ENCODE assay signal across 6 cellular contexts in genomic region chr19:1019980-1020867, GRCh38. TPM values are rescaled to one million over a fixed set of nuclear protein-coding genes. Genes with fewer than 3 reads are reported as not detected.
DNase-seq lines count a peak whose midpoint lies in the region; TF ChIP-seq lines count a peak whose summit lies in the region.

No MANE protein-coding gene starts in this region.

- peak overlapping the region; percentile 85 to 92 (median 89) for H3K4me3 Mint-ChIP-seq in CD4-positive, alpha-beta memory T cell

- H4K20me1 ChIP-seq in hepatocyte (ENCODE audit: insufficient read depth, poor library complexity, severe bottlenecking): peaks cover 53% of the 10 kb centered on the region

- WGBS in hepatocyte (ENCODE audit: low lambda C conversion rate, missing lambda C conversion rate): 6% methylated on average over 34 of the region's 60 CpGs
- 2% methylated on average over 60 of the region's 60 CpGs for WGBS in urinary bladder

- peaks cover 59% of the 10 kb centered on the region for H3K4me1 ChIP-seq in CD4-positive, alpha-beta memory T cell (ENCODE audit: insufficient read depth, low read length)
- H3K4me1 ChIP-seq in hepatocyte (ENCODE audit: insufficient read depth) (peaks cover 43% of the 10 kb centered on the region), urinary bladder (ENCODE audit: insufficient read depth) (peaks cover 9% of the 10 kb centered on the region)

- H3K27me3 ChIP-seq in CD4-positive, alpha-beta memory T cell (ENCODE audit: insufficient read depth, low read length): no peaks in the 10 kb centered on the region
- H3K27me3 ChIP-seq in hepatocyte: no peaks in the 10 kb centered on the region

- no peaks in the 10 kb centered on the region for H3K36me3 ChIP-seq in CD4-positive, alpha-beta memory T cell (ENCODE audit: insufficient read depth, low read length)
- H3K36me3 ChIP-seq in hepatocyte (replicated peaks; ENCODE audit: insufficient read depth, low read depth): no peaks in the 10 kb centered on the region
- no peaks in the 10 kb centered on the region for H3K36me3 ChIP-seq in urinary bladder (ENCODE audit: insufficient read depth)

- peaks cover 60% of the 10 kb centered on the region for H3K79me2 ChIP-seq in hepatocyte

- H3K27ac Mint-ChIP-seq in CD4-positive, alpha-beta memory T cell: peak overlapping the region; percentile 89 to 100 (median 93)

- H3K27me3 Mint-ChIP-seq in CD4-positive, alpha-beta memory T cell: peaks cover 0 to 6% of the 10 kb centered on the region in 2 donors

- H3K9me3 ChIP-seq in CD4-positive, alpha-beta memory T cell (ENCODE audit: control insufficient read depth in 1 of 2, low read length in 2 of 2): no peaks in the 10 kb centered on the region
- no peaks in the 10 kb centered on the region for H3K9me3 ChIP-seq in hepatocyte (ENCODE audit: low read depth)

- intact Hi-C loops in CD4-positive, alpha-beta memory T cell (cut with micrococcal nuclease): loop anchor here (2.0 kb wide), 3 partner anchors 19 to 57 kb away; partner anchors contain the start of genes ARHGAP45 and GRIN3B

- TF ChIP-seq CTCF in hepatocyte (IDR thresholded peaks at IDR 0.05; ENCODE audit: poor library complexity): no peak

- peaks cover 19 to 61% (median 41%) of the 10 kb centered on the region in 4 donors for H3K4me1 Mint-ChIP-seq in CD4-positive, alpha-beta memory T cell

- peaks cover 0 to 9% (median 0%) of the 10 kb centered on the region in 8 donors for H3K9me3 Mint-ChIP-seq in CD4-positive, alpha-beta memory T cell

- peak overlapping the region; percentile 66 to 69 for H3K4me3 ChIP-seq in CD4-positive, alpha-beta memory T cell (ENCODE audit: low read length in 2 of 2)
- peak overlapping the region; percentile 29 for H3K4me3 ChIP-seq in hepatocyte
- peak overlapping the region; percentile 87 for H3K4me3 ChIP-seq in urinary bladder (ENCODE audit: low read depth, low read length)

- H2AFZ ChIP-seq in hepatocyte: no peak overlapping the region

- peak in 3 of 5 donors; percentile 18 to 66 (median 44) for DNase-seq in CD4-positive, alpha-beta memory T cell
- DNase-seq in T follicular helper cell (ENCODE audit: low read depth) (peak; percentile 38), hepatocyte (ENCODE audit: low spot score) (no peak), OCI-M1 (lab: John Stamatoyannopoulos, UW) (no peak), NCI-H1417 (lab: John Stamatoyannopoulos, UW) (no peak)

- POLR2A ChIA-PET in CD4-positive, alpha-beta memory T cell (lab: Charles Lee; ENCODE audit: partially characterized antibody): interaction anchor here (0.5 to 21.2 kb wide), 16 partner anchors 10 to 410 kb away, joined by 3 to 1029 read pairs (median 4); partner anchors contain the start of genes ABCA7, ARHGAP45, CIRBP and CNN2

- peak overlapping the region; percentile 99 for H3K4me2 ChIP-seq in hepatocyte

- H3K27ac ChIP-seq in CD4-positive, alpha-beta memory T cell (ENCODE audit: low read depth, low read length): peak overlapping the region; percentile 95
- H3K27ac ChIP-seq in hepatocyte: peak overlapping the region; percentile 42
- H3K27ac ChIP-seq in urinary bladder (ENCODE audit: low read depth): peak overlapping the region; percentile 81

- CTCF ChIA-PET in CD4-positive, alpha-beta memory T cell (lab: Charles Lee; ENCODE audit: partially characterized antibody): interaction anchor here (0.6 to 4.5 kb wide), 5 partner anchors 11 to 224 kb away, joined by 3 to 18 read pairs (median 3); partner anchors contain the start of gene WDR18

- H3K36me3 Mint-ChIP-seq in CD4-positive, alpha-beta memory T cell: peaks cover 0 to 18% of the 10 kb centered on the region in 2 donors

- no peaks in the 10 kb centered on the region for H3K9me2 ChIP-seq in hepatocyte (replicated peaks; ENCODE audit: insufficient read depth)

RNA-seq across cellular contexts. Expression of gene TMEM259, which starts 0.7 kb away (rescaled TPM):
- 100 to 1,000 TPM; 315 to 329 TPM for total RNA-seq in CD4-positive, alpha-beta memory T cell
- polyA plus RNA-seq in CD4-positive, alpha-beta memory T cell: 10 to 100 TPM; 40.5 to 75.9 TPM
- total RNA-seq in hepatocyte: 108 and 169 TPM in 2 replicates
- polyA plus RNA-seq in hepatocyte: 311 and 383 TPM in 2 replicates
- total RNA-seq in urinary bladder: 34.5 TPM
- 159 TPM for polyA plus RNA-seq in urinary bladder

RNA-seq across cellular contexts. Expression of gene RNU6-2, which starts 1.1 kb away (rescaled TPM):
- not detected for total RNA-seq in CD4-positive, alpha-beta memory T cell
- not detected for polyA plus RNA-seq in CD4-positive, alpha-beta memory T cell
- not detected in 2 replicates for total RNA-seq in hepatocyte
- not detected in 2 replicates for polyA plus RNA-seq in hepatocyte
- total RNA-seq in urinary bladder: not detected
- not detected for polyA plus RNA-seq in urinary bladder

RNA-seq across cellular contexts. Expression of gene CNN2, which starts 6.2 kb away (rescaled TPM):
- total RNA-seq in CD4-positive, alpha-beta memory T cell: 100 to 1,000 TPM; 263 to 266 TPM
- polyA plus RNA-seq in CD4-positive, alpha-beta memory T cell: 100 to 1,000 TPM; 444 to 632 TPM
- 88.5 and 115 TPM in 2 replicates for total RNA-seq in hepatocyte
- polyA plus RNA-seq in hepatocyte: 229 and 247 TPM in 2 replicates
- 73.3 TPM for total RNA-seq in urinary bladder
- polyA plus RNA-seq in urinary bladder: 97.1 TPM

RNA-seq across cellular contexts. Expression of gene ABCA7, which starts 19.7 kb away (rescaled TPM):
- 100 to 1,000 TPM; 313 to 319 TPM for total RNA-seq in CD4-positive, alpha-beta memory T cell
- polyA plus RNA-seq in CD4-positive, alpha-beta memory T cell: 10 to 100 TPM; 10.7 to 11.2 TPM
- total RNA-seq in hepatocyte (8.2 and 17.8 TPM in 2 replicates), urinary bladder (1.9 TPM)
- polyA plus RNA-seq in hepatocyte (26.8 and 38.1 TPM in 2 replicates), urinary bladder (5.9 TPM)

RNA-seq across cellular contexts. Expression of gene GRIN3B, which starts 20.0 kb away (rescaled TPM):
- total RNA-seq in CD4-positive, alpha-beta memory T cell: not detected
- polyA plus RNA-seq in CD4-positive, alpha-beta memory T cell: not detected
- total RNA-seq in hepatocyte (0.30 and 0.64 TPM in 2 replicates), urinary bladder (not detected)
- polyA plus RNA-seq in hepatocyte (0.48 and 0.49 TPM in 2 replicates), urinary bladder (0.06 TPM)

Comparison
In these comparisons a context has a peak if more than half of its experiments do, and no peak if none do; other contexts are left out.
1. DNase-seq: peak in CD4-positive, alpha-beta memory T cell (3 of 5) and T follicular helper cell (single experiment); none in hepatocyte (single experiment), OCI-M1 (single experiment) and NCI-H1417 (0 of 3).
2. H3K27ac ChIP-seq: peak in every context shown above with its lines; median percentile 95 in CD4-positive, alpha-beta memory T cell; 81 in urinary bladder; 42 in hepatocyte.
3. H3K4me3 ChIP-seq: peak in every context shown above with its lines; median percentile 87 in urinary bladder; 68 in CD4-positive, alpha-beta memory T cell; 29 in hepatocyte.